22 cellular contexts compared by ENCODE assay signal in the genomic region with DNA sequence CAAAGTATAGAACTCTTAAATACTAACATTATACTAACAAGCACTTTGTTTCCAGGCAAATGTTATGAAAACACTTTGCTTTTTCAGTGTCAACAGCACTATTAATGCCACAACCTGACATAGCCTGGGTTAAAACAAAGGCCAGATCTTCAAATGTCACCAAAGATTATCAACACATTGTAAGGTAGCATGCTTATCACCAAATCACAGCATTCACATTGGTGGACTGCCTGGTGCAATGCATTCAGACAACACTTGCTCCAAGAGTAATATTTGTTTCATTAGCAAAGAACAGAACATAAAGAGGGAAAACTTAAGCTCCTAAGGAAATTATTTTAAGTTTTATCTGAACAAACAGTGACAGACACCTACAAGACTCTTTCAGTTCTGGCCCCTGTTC.
DNase-seq lines count a peak whose midpoint lies in the region; ATAC-seq, FAIRE-seq and TF ChIP-seq lines count a peak whose summit lies in the region.
"Had no signal": no experiment of that assay in that cellular context is flagged by ENCODE, and none has a peak within 500 bp of the region (broad histone marks: within the 10 kb centered on the region; RNA-seq: fewer than 3 reads in every experiment).

No MANE protein-coding gene starts in this region.

- H3K27me3 Mint-ChIP-seq in GM23338 (ENCODE audit: insufficient read depth, low read depth, poor library complexity) = no peaks in the 10 kb centered on the region
- H3K27me3 Mint-ChIP-seq: B cell; CD4-positive, alpha-beta T cell had no signal

- no peaks in the 10 kb centered on the region for H3F3A ChIP-seq in SK-N-SH (replicated peaks; ENCODE audit: insufficient read depth)
- no peaks in the 10 kb centered on the region for H3F3A ChIP-seq in GM23338 (replicated peaks; ENCODE audit: low read depth)

- no peak overlapping the region for H3K27ac Mint-ChIP-seq in GM23338
- H3K27ac Mint-ChIP-seq: B cell; CD4-positive, alpha-beta T cell; CD8-positive, alpha-beta T cell had no signal

- H3K36me3 ChIP-seq in SK-N-SH (replicated peaks in 1 of 2; ENCODE audit: control insufficient read depth in 1 of 2, insufficient read depth in 2 of 2, low read length in 1 of 2) (no peaks in the 10 kb centered on the region), GM23338 (ENCODE audit: insufficient read depth) (no peaks in the 10 kb centered on the region), keratinocyte (ENCODE audit: control insufficient read depth in 2 of 2, extremely low read depth in 1 of 2, insufficient read depth in 2 of 2, low read length in 2 of 2) (no peaks in the 10 kb centered on the region), suprapubic skin (no peaks in the 10 kb centered on the region)
- H3K36me3 ChIP-seq: BLaER1 treated with 17β-estradiol and CSF1 and Interleukin-3, amounts not matched to agents 10 nM and 100 nM had no signal

- no peak for TF ChIP-seq EP300 in SK-N-SH (IDR thresholded peaks at IDR 0.05; ENCODE audit: borderline replicate concordance in 1 of 2, low read depth in 1 of 2, low read length in 1 of 2)
- TF ChIP-seq EP300 in suprapubic skin (IDR thresholded peaks at IDR 0.05) = no peak

- no peak for TF ChIP-seq POLR2A in suprapubic skin (IDR thresholded peaks at IDR 0.05)

- H3K27me3 ChIP-seq in SK-N-SH (ENCODE audit: insufficient read depth) (no peaks in the 10 kb centered on the region), GM23338 (ENCODE audit: insufficient read depth) (no peaks in the 10 kb centered on the region), keratinocyte (ENCODE audit: control insufficient read depth, extremely low read depth, insufficient read depth, low read length) (no peaks in the 10 kb centered on the region), suprapubic skin (no peaks in the 10 kb centered on the region)
- H3K27me3 ChIP-seq: BLaER1 treated with 17β-estradiol and CSF1 and Interleukin-3, amounts not matched to agents 10 nM and 100 nM had no signal

- POLR2A ChIA-PET in SK-N-SH (lab: Yijun Ruan, JAX) = no interaction called here

- no peaks in the 10 kb centered on the region for H3K9me1 ChIP-seq in keratinocyte (ENCODE audit: control insufficient read depth, extremely low read depth, insufficient read depth, low read length)

- no peak overlapping the region for H3K9ac ChIP-seq in SK-N-SH
- no peak overlapping the region for H3K9ac ChIP-seq in keratinocyte (ENCODE audit: control insufficient read depth, extremely low read depth, insufficient read depth, low read length)
- H3K9ac ChIP-seq: BLaER1 treated with 17β-estradiol and CSF1 and Interleukin-3, amounts not matched to agents 10 nM and 100 nM had no signal

- H3K9me2 ChIP-seq in SK-N-SH = no peaks in the 10 kb centered on the region
- H3K9me2 ChIP-seq in GM23338 (ENCODE audit: insufficient read depth) = no peaks in the 10 kb centered on the region

- peak; percentile 55 for FAIRE-seq in keratinocyte (lab: Jason Lieb, UNC)
- FAIRE-seq: A549, D721Med, G401.6, GM12891, GM19239 had no signal

- TF ChIP-seq CTCF in SK-N-SH (IDR thresholded peaks at IDR 0.05) (no peak), GM23338 (conservative IDR thresholded peaks at IDR 0.05; ENCODE audit: low read depth in 2 of 2) (no peak), keratinocyte (optimal IDR thresholded peaks at IDR 0.05 in 1 of 3, IDR thresholded peaks at IDR 0.05 in 1 of 3, conservative IDR thresholded peaks at IDR 0.05 in 1 of 3; ENCODE audit: extremely low read depth in 1 of 3, insufficient read depth in 2 of 3, low read length in 3 of 3) (no peak), suprapubic skin (IDR thresholded peaks at IDR 0.05) (no peak)

- no peaks in the 10 kb centered on the region for H3K9me3 Mint-ChIP-seq in GM23338

- H3K27ac ChIP-seq in SK-N-SH (ENCODE audit: low read depth in 2 of 2, low read length in 1 of 2) = no peak overlapping the region
- H3K27ac ChIP-seq in GM23338 (ENCODE audit: low read depth) = no peak overlapping the region
- H3K27ac ChIP-seq in keratinocyte (ENCODE audit: control insufficient read depth, insufficient read depth, low read length) = no peak overlapping the region
- H3K27ac ChIP-seq in suprapubic skin = no peak overlapping the region
- H3K27ac ChIP-seq: 22Rv1; A549; BLaER1 treated with 17β-estradiol and CSF1 and Interleukin-3, amounts not matched to agents 10 nM and 100 nM; C4-2B had no signal

- no peak overlapping the region for H3K4me3 Mint-ChIP-seq in GM23338
- H3K4me3 Mint-ChIP-seq: B cell; CD4-positive, alpha-beta T cell; CD8-positive, alpha-beta T cell had no signal

- H4K20me1 ChIP-seq in SK-N-SH (ENCODE audit: insufficient read depth) (no peaks in the 10 kb centered on the region), GM23338 (replicated peaks; ENCODE audit: insufficient read depth) (no peaks in the 10 kb centered on the region), keratinocyte (ENCODE audit: control insufficient read depth, extremely low read depth, insufficient read depth, low read length) (no peaks in the 10 kb centered on the region)
- H4K20me1 ChIP-seq: BLaER1 treated with 17β-estradiol and CSF1 and Interleukin-3, amounts not matched to agents 10 nM and 100 nM had no signal

- H3K79me2 ChIP-seq in SK-N-SH (ENCODE audit: insufficient read depth) (no peaks in the 10 kb centered on the region), GM23338 (replicated peaks; ENCODE audit: insufficient read depth) (no peaks in the 10 kb centered on the region), keratinocyte (ENCODE audit: control insufficient read depth, insufficient read depth, low read length) (no peaks in the 10 kb centered on the region)

- H3K4me2 ChIP-seq in SK-N-SH (no peak overlapping the region), GM23338 (no peak overlapping the region), keratinocyte (ENCODE audit: control insufficient read depth, extremely low read depth, insufficient read depth, low read depth, low read length) (no peak overlapping the region)
- H3K4me2 ChIP-seq: A549; BLaER1 treated with 17β-estradiol and CSF1 and Interleukin-3, amounts not matched to agents 10 nM and 100 nM had no signal

- no peak overlapping the region for H2AFZ ChIP-seq in SK-N-SH (ENCODE audit: low read depth)
- 0 out of 2 replicates have a peak overlapping the region, but pooled peaks have one; percentile 25 for H2AFZ ChIP-seq in GM23338
- H2AFZ ChIP-seq in keratinocyte (ENCODE audit: control insufficient read depth, low read length) = no peak overlapping the region

- no peak for TF ChIP-seq RAD21 in SK-N-SH (IDR thresholded peaks at IDR 0.05; ENCODE audit: low read length)

- ATAC-seq in SK-N-SH treated with all-trans-retinoic acid at 6 μM for 48 hours (no peak), GM23338 (no peak)
- ATAC-seq: A549; CD8-positive, alpha-beta T cell had no signal

- H3K4me1 ChIP-seq in SK-N-SH (ENCODE audit: control insufficient read depth in 1 of 2, insufficient read depth in 2 of 2, low read depth in 1 of 2, low read length in 1 of 2) = no peaks in the 10 kb centered on the region
- no peaks in the 10 kb centered on the region for H3K4me1 ChIP-seq in GM23338 (ENCODE audit: insufficient read depth)
- H3K4me1 ChIP-seq in keratinocyte (ENCODE audit: control insufficient read depth, extremely low read depth, insufficient read depth, low read length) = no peaks in the 10 kb centered on the region
- no peaks in the 10 kb centered on the region for H3K4me1 ChIP-seq in suprapubic skin
- H3K4me1 ChIP-seq: A549; BLaER1 treated with 17β-estradiol and CSF1 and Interleukin-3, amounts not matched to agents 10 nM and 100 nM; Caco-2 had no signal

- CTCF ChIA-PET in SK-N-SH (lab: Yijun Ruan, JAX) = no interaction called here

- no peaks in the 10 kb centered on the region for H3K36me3 Mint-ChIP-seq in GM23338 (ENCODE audit: low read depth)
- H3K36me3 Mint-ChIP-seq: CD8-positive, alpha-beta T cell had no signal

- H3K4me3 ChIP-seq in SK-N-SH (ENCODE audit: low read depth in 2 of 2, low read length in 1 of 2) = no peak overlapping the region
- H3K4me3 ChIP-seq in GM23338 = no peak overlapping the region
- H3K4me3 ChIP-seq in keratinocyte (ENCODE audit: control insufficient read depth in 2 of 3, extremely low read depth in 1 of 3, insufficient read depth in 2 of 3, low read depth in 1 of 3, low read length in 3 of 3) = no peak overlapping the region
- no peak overlapping the region for H3K4me3 ChIP-seq in suprapubic skin
- H3K4me3 ChIP-seq: A549; BLaER1 treated with 17β-estradiol and CSF1 and Interleukin-3, amounts not matched to agents 10 nM and 100 nM had no signal

- H3K9me3 ChIP-seq in SK-N-SH (no peaks in the 10 kb centered on the region), keratinocyte (ENCODE audit: control insufficient read depth, low read depth, low read length) (no peaks in the 10 kb centered on the region), suprapubic skin (no peaks in the 10 kb centered on the region)
- H3K9me3 ChIP-seq: A549; BLaER1 treated with 17β-estradiol and CSF1 and Interleukin-3, amounts not matched to agents 10 nM and 100 nM; Caco-2 had no signal

- dilution Hi-C loops in keratinocyte (cut with MboI; ENCODE audit: extremely low pct_ligation_motif_present, low sequenced_read_pairs) = no loop called here

- no peak for DNase-seq in SK-N-SH
- DNase-seq in GM23338 (ENCODE audit: low spot score) = no peak
- no peak for DNase-seq in keratinocyte (ENCODE audit: low read depth, low spot score)
- DNase-seq in SHP77 treated with DMSO at 0.1 percent for 48 hours (lab: John Stamatoyannopoulos, UW) = no peak
- DNase-seq in suprapubic skin (ENCODE audit: low spot score in 2 of 2) = no peak
- DNase-seq: AML-193; Caco-2; Calu3; CD4-positive, alpha-beta T cell; CD8-positive, alpha-beta T cell; DMS79 treated with DMSO at 0.1 percent for 48 hours; GF-D8 had no signal

- H3K4me1 Mint-ChIP-seq in GM23338 = no peaks in the 10 kb centered on the region
- H3K4me1 Mint-ChIP-seq: B cell had no signal

TF ChIP-seq in SK-N-SH, 30 proteins besides CTCF, POLR2A, EP300 and RAD21 (continues in another document):
- TF ChIP-seq GABPA (IDR thresholded peaks at IDR 0.05; ENCODE audit: low read depth) (no peak), GATA2 (CRISPR knock-in tag; IDR thresholded peaks at IDR 0.05) (peak; percentile 65), CHD2 (IDR thresholded peaks at IDR 0.05; ENCODE audit: low read length, partially characterized antibody) (no peak), NRF1 (IDR thresholded peaks at IDR 0.05; ENCODE audit: low read depth, low read length) (no peak)

TF ChIP-seq in GM23338, 12 proteins besides CTCF, POLR2A, EP300 and RAD21 (continues in another document):
- TF ChIP-seq ZNF114 (CRISPR knock-in tag; IDR thresholded peaks at IDR 0.05) (no peak), NANOG (IDR thresholded peaks at IDR 0.05; ENCODE audit: borderline replicate concordance) (no peak), JUNB (IDR thresholded peaks at IDR 0.05; ENCODE audit: unreplicated experiment) (no peak), ZNF331 (CRISPR knock-in tag; IDR thresholded peaks at IDR 0.05; ENCODE audit: low read depth) (no peak), EZH2phosphoT487 (IDR thresholded peaks at IDR 0.05; ENCODE audit: unreplicated experiment) (no peak), STAT1 (IDR thresholded peaks at IDR 0.05; ENCODE audit: unreplicated experiment) (no peak)
